ENCODE assay signal across 8 cellular contexts in the genomic region with DNA sequence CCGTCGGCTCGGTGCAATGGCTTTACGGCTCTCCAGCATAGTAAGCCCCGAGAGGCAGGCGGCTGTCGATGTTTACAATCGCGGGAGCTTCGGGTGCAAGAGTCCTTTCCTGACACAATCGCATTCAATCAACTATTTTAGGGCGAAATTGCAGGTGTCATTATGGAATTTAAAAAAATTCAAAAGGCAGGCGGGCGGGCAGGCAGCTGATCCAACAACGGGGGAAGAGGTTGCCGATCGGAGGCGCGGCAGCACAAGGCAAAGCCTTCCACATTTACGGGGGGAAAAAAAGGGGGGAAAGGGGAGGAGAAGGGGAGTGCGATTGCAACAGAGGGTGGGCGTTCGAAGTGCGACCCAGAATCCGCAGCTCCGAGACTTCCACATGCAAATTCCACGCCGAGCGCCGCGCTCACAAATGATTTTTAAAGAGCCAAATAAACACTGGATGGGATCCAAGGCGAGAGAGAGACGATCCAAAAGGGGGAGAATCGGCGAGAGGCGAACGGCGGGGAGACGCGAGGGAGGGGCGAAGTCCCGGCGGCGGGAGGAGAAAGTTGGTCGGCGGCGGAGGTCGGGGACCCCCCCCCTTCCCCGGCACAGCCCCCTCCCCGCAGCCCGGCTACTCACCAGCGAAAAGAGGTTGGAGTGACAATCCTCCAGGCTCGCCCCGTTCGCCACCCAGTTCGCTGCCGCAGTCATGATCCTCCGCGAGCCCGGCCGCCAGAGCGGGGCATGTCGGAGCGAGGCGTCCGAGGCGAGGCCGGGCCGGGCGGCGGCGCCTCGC. TPM values are rescaled to one million over a fixed set of nuclear protein-coding genes. Genes with fewer than 3 reads are reported as not detected.
A peak's percentile ranks its signal among the peaks of the same experiment; 100 is the strongest.
DNase-seq lines count a peak whose midpoint lies in the region; ATAC-seq and TF ChIP-seq lines count a peak whose summit lies in the region.

No MANE protein-coding gene starts in this region.

- H3K9me3 ChIP-seq in colonic mucosa, result no peaks in the 10 kb centered on the region

- H3K4me1 ChIP-seq in colonic mucosa, result peaks cover 6% of the 10 kb centered on the region

- H3K36me3 ChIP-seq in colonic mucosa, result no peaks in the 10 kb centered on the region

- peak overlapping the region; percentile 87 for H3K27ac ChIP-seq in colonic mucosa
- peak overlapping the region; percentile 84 for H3K27ac ChIP-seq in layer of hippocampus (ENCODE audit: low read depth, low read length)

- intact Hi-C loops in colonic mucosa (cut with DNase I), result loop anchor here (5.0 to 10.0 kb wide), 2 partner anchors 262 to 326 kb away; no protein-coding TSS in a partner anchor

- H3K9ac ChIP-seq in colonic mucosa (ENCODE audit: low read depth in 2 of 2, low read length in 2 of 2), result peak overlapping the region; percentile 52 to 84

- ATAC-seq in HG03025 (IDR thresholded peaks at IDR 0.05; ENCODE audit: low FRiP score, unreplicated experiment), result peak; percentile 27

- H3K27me3 ChIP-seq in colonic mucosa (no peaks in the 10 kb centered on the region), layer of hippocampus (ENCODE audit: control insufficient read depth, insufficient read depth, low read length) (no peaks in the 10 kb centered on the region)

- DNase-seq in NCI-H524 (lab: John Stamatoyannopoulos, UW), result peak; percentile 43 to 58
- DNase-seq in NCI-H524 treated with DMSO at 0.1 percent for 48 hours (lab: John Stamatoyannopoulos, UW), result no peak
- DNase-seq in NCI-H2171 treated with DMSO at 0.1 percent for 48 hours (lab: John Stamatoyannopoulos, UW), result peak; percentile 71
- peak; percentile 76 for DNase-seq in activated CD4-positive, alpha-beta T cell treated with anti-CD3 and anti-CD28 coated beads for 48 hours
- DNase-seq in colonic mucosa, result peak; percentile 72
- peak; percentile 48 to 54 for DNase-seq in stimulated activated CD4-positive, alpha-beta T cell treated with anti-CD3 and anti-CD28 coated beads, Interleukin-1b, Interleukin-23, amount 100 ng/mL, for 4 hours (ENCODE audit: low read depth in 2 of 2)

- H3K4me3 ChIP-seq in colonic mucosa, result peak overlapping the region; percentile 60

- no peak for TF ChIP-seq CTCF in colonic mucosa (IDR thresholded peaks at IDR 0.05)

RNA-seq across cellular contexts. Expression of a gene that starts 0.9 kb away (rescaled TPM):
- 10 to 100 TPM; 73.8 to 92.6 TPM for total RNA-seq in colonic mucosa
